In genomic region chr22:31211862-31212730, GRCh38 we compare ENCODE assay signal across 8 cellular contexts. TPM values are rescaled to one million over a fixed set of nuclear protein-coding genes. Genes with fewer than 3 reads are reported as not detected.
DNase-seq lines count a peak whose midpoint lies in the region; ATAC-seq and TF ChIP-seq lines count a peak whose summit lies in the region.

LIMK2 (plus strand) TSS chr22:31212298; CDS start chr22:31212409, 111 bp downstream.

- DNase-seq in CD14-positive monocyte (ENCODE audit: low spot score) (peak; percentile 83), NCI-H748 treated with DMSO at 0.1 percent for 48 hours (lab: John Stamatoyannopoulos, UW) (peak; percentile 81), left lung (peak; percentile 95 to 100)
- peak; percentile 93 to 95 for DNase-seq in activated CD4-positive, alpha-beta T cell treated with anti-CD3 and anti-CD28 coated beads, Interleukin-2, amount 50 U/mL, for 24 hours (ENCODE audit: low read depth in 1 of 2, low spot score in 1 of 2)
- peak; percentile 98 to 99 for DNase-seq in stimulated activated CD4-positive, alpha-beta T cell treated with anti-CD3 and anti-CD28 coated beads, Interleukin-2, amount 100 ng/mL, for 48 hours

- peak within 1 kb of the TSS; percentile 86 to 97 (median 93) for H3K27ac Mint-ChIP-seq in CD14-positive monocyte
- peak within 1 kb of the TSS; percentile 66 for H3K27ac Mint-ChIP-seq in dendritic cell treated with granulocyte-macrophage colony-stimulating factor and Interleukin-4, amounts not matched to agents 40 ng/mL and 50 ng/mL, for 4 days

- peaks cover 6 to 19% of the 10 kb centered on the region in 2 donors for H3K36me3 Mint-ChIP-seq in CD14-positive monocyte
- peaks cover 13% of the 10 kb centered on the region for H3K36me3 Mint-ChIP-seq in dendritic cell treated with granulocyte-macrophage colony-stimulating factor and Interleukin-4, amounts not matched to agents 40 ng/mL and 50 ng/mL, for 4 days (ENCODE audit: low read depth)

- H3K36me3 ChIP-seq in left lung, result no peaks in the 10 kb centered on the region

- peaks cover 10 to 85% of the 10 kb centered on the region in 2 donors for H3K4me1 ChIP-seq in left lung

- intact Hi-C loops in CD14-positive monocyte (cut with micrococcal nuclease) (loop anchor here (2.0 to 10.0 kb wide), 6 partner anchors 15 to 247 kb away; partner anchors contain the start of genes MORC2 (in 1 of the 2) and TUG1 (in 1 of the 2)), left lung (cut with DNase I) (no loop called here)
- intact Hi-C loops in dendritic cell treated with granulocyte-macrophage colony-stimulating factor and Interleukin-4, amounts not matched to agents 40 ng/mL and 50 ng/mL, for 4 days (cut with micrococcal nuclease), result loop anchor here (1.0 to 5.0 kb wide), 2 partner anchors 60 to 105 kb away; partner anchors contain the start of gene SELENOM

- H3K4me1 Mint-ChIP-seq in CD14-positive monocyte, result peaks cover 62% of the 10 kb centered on the region
- H3K4me1 Mint-ChIP-seq in dendritic cell treated with granulocyte-macrophage colony-stimulating factor and Interleukin-4, amounts not matched to agents 40 ng/mL and 50 ng/mL, for 4 days (ENCODE audit: low read depth), result peaks cover 63% of the 10 kb centered on the region

- H3K27me3 ChIP-seq in left lung, result no peaks in the 10 kb centered on the region

- H3K4me3 ChIP-seq in left lung, result peak within 1 kb of the TSS; percentile 83 to 84

- H3K9me3 ChIP-seq in left lung, result no peaks in the 10 kb centered on the region

- peaks cover 0 to 6% (median 0%) of the 10 kb centered on the region in 3 donors for H3K27me3 Mint-ChIP-seq in CD14-positive monocyte (ENCODE audit: low read depth in 3 of 3)
- H3K27me3 Mint-ChIP-seq in dendritic cell treated with granulocyte-macrophage colony-stimulating factor and Interleukin-4, amounts not matched to agents 40 ng/mL and 50 ng/mL, for 4 days, result no peaks in the 10 kb centered on the region

- H3K27ac ChIP-seq in left lung, result peak within 1 kb of the TSS; percentile 75 to 79

- no peaks in the 10 kb centered on the region for H3K9me3 Mint-ChIP-seq in CD14-positive monocyte
- no peaks in the 10 kb centered on the region for H3K9me3 Mint-ChIP-seq in dendritic cell treated with granulocyte-macrophage colony-stimulating factor and Interleukin-4, amounts not matched to agents 40 ng/mL and 50 ng/mL, for 4 days

- peak; percentile 84 for TF ChIP-seq CTCF in CD14-positive monocyte (IDR thresholded peaks at IDR 0.05)
- peak; percentile 78 to 80 for TF ChIP-seq CTCF in left lung (IDR thresholded peaks at IDR 0.05)

- ATAC-seq in GM19395 (IDR thresholded peaks at IDR 0.05; ENCODE audit: unreplicated experiment), result peak; percentile 81
- peak; percentile 76 for ATAC-seq in HG03565 (IDR thresholded peaks at IDR 0.05; ENCODE audit: unreplicated experiment)
- peak; percentile 97 for ATAC-seq in left lung

- peak within 1 kb of the TSS; percentile 91 to 93 for H3K4me3 Mint-ChIP-seq in CD14-positive monocyte
- peak within 1 kb of the TSS; percentile 90 for H3K4me3 Mint-ChIP-seq in dendritic cell treated with granulocyte-macrophage colony-stimulating factor and Interleukin-4, amounts not matched to agents 40 ng/mL and 50 ng/mL, for 4 days

RNA-seq across cellular contexts. Expression of gene LIMK2, which starts in this region (rescaled TPM):
- 10 to 100 TPM in 1 of 2 donors, 1 to 10 TPM in 1; 5.5 to 10.1 TPM for polyA plus RNA-seq in CD14-positive monocyte
- total RNA-seq in left lung, result 10 to 100 TPM; 68.7 to 87.6 TPM

Comparison
In these comparisons a context has a peak if more than half of its experiments do, and no peak if none do; other contexts are left out.
1. Peak in every context shown above with its lines: DNase-seq, ATAC-seq, H3K4me3 ChIP-seq and H3K27ac ChIP-seq.
2. intact Hi-C loops: an anchor here in CD14-positive monocyte (2.0 to 10.0 kb wide) and dendritic cell treated with granulocyte-macrophage colony-stimulating factor and Interleukin-4, amounts not matched to agents 40 ng/mL and 50 ng/mL, for 4 days (1.0 to 5.0 kb wide); none called in left lung.